In genomic region chr4:137384476-137384875, GRCh38 we compare ENCODE assay signal across 35 cellular contexts.
"Had no signal": no experiment of that assay in that cellular context is flagged by ENCODE, and none has a peak within 500 bp of the region (broad histone marks: within the 10 kb centered on the region; RNA-seq: fewer than 3 reads in every experiment).

No MANE protein-coding gene starts in this region.

- H3K36me3 ChIP-seq: ascending aorta, cardiac muscle cell had no signal

- H3K27ac Mint-ChIP-seq: activated B cell treated with CpG ODN at 0.5 μM for 24 hours; activated CD4-positive, alpha-beta memory T cell treated with anti-CD3 and anti-CD28 coated beads for 36 hours; activated CD4-positive, alpha-beta T cell treated with anti-CD3 and anti-CD28 coated beads, Interleukin-2, amount 10 ng/mL, durations not matched to agents 24 days and 14 days; activated CD8-positive, alpha-beta memory T cell treated with anti-CD3 and anti-CD28 coated beads, Interleukin-2, amount 10 ng/mL, durations not matched to agents 7 days and 5 days; activated CD8-positive, alpha-beta T cell treated with anti-CD3 and anti-CD28 coated beads, Interleukin-2, amount 10 ng/mL, durations not matched to agents 7 days and 5 days; activated naive CD4-positive, alpha-beta T cell treated with anti-CD3 and anti-CD28 coated beads, Interleukin-2, amount 10 ng/mL, durations not matched to agents 7 days and 5 days; activated naive CD4-positive, alpha-beta T cell treated with anti-CD3 and anti-CD28 coated beads, Interleukin-2, amount 50 U/mL, for 24 hours; activated naive CD8-positive, alpha-beta T cell; activated naive CD8-positive, alpha-beta T cell treated with anti-CD3 and anti-CD28 coated beads, Interleukin-2, amount 10 ng/mL, durations not matched to agents 7 days and 5 days; activated naive CD8-positive, alpha-beta T cell treated with anti-CD3 and anti-CD28 coated beads, Interleukin-2, amount 50 U/mL, for 24 hours; activated T-cell treated with anti-CD3 and anti-CD28 coated beads, Interleukin-2, amount 50 U/mL, for 24 hours; activated T-helper 2 cell treated with anti-CD3 and anti-CD28 coated beads, Interferon-gamma antibody, Interleukin-2, Interleukin-4, amounts not matched to agents 10 μg/mL and 5 μg/mL and 100 μg/mL, durations not matched to agents 14 hours and 24 hours and 36 hours; brain; T-helper 1 cell treated with Interleukin-12 subunit alpha and Interleukin-12 subunit beta and Interleukin-4 antibody, amounts not matched to agents 30 μg/mL and 1 μg/mL, for 36 hours; T-helper 2 cell treated with Interferon-gamma antibody and Interleukin-4, amounts not matched to agents 5 μg/mL and 100 μg/mL, for 36 hours had no signal

- H3K27ac ChIP-seq: ascending aorta, cardiac muscle cell, VCaP had no signal

- H3K4me1 ChIP-seq: ascending aorta had no signal

- H3K4me3 ChIP-seq: ascending aorta, cardiac muscle cell had no signal

- H3K27me3 Mint-ChIP-seq: activated B cell treated with CpG ODN at 0.5 μM for 24 hours; activated CD4-positive, alpha-beta memory T cell treated with anti-CD3 and anti-CD28 coated beads for 36 hours; activated CD4-positive, alpha-beta T cell treated with anti-CD3 and anti-CD28 coated beads, Interleukin-2, amount 10 ng/mL, durations not matched to agents 24 days and 14 days; activated CD8-positive, alpha-beta memory T cell treated with anti-CD3 and anti-CD28 coated beads, Interleukin-2, amount 10 ng/mL, durations not matched to agents 7 days and 5 days; activated naive CD4-positive, alpha-beta T cell treated with anti-CD3 and anti-CD28 coated beads, Interleukin-2, amount 10 ng/mL, durations not matched to agents 7 days and 5 days; activated naive CD4-positive, alpha-beta T cell treated with anti-CD3 and anti-CD28 coated beads, Interleukin-2, amount 50 U/mL, for 24 hours; activated naive CD8-positive, alpha-beta T cell; activated naive CD8-positive, alpha-beta T cell treated with anti-CD3 and anti-CD28 coated beads, Interleukin-2, amount 10 ng/mL, durations not matched to agents 7 days and 5 days; activated naive CD8-positive, alpha-beta T cell treated with anti-CD3 and anti-CD28 coated beads, Interleukin-2, amount 50 U/mL, for 24 hours; activated T-cell treated with anti-CD3 and anti-CD28 coated beads, Interleukin-2, amount 50 U/mL, for 24 hours; brain; central memory CD8-positive, alpha-beta T cell had no signal

- H3K36me3 Mint-ChIP-seq: activated CD4-positive, alpha-beta memory T cell treated with anti-CD3 and anti-CD28 coated beads for 36 hours; activated CD8-positive, alpha-beta memory T cell treated with anti-CD3 and anti-CD28 coated beads, Interleukin-2, amount 10 ng/mL, durations not matched to agents 7 days and 5 days; activated naive CD4-positive, alpha-beta T cell treated with anti-CD3 and anti-CD28 coated beads, Interleukin-2, amount 10 ng/mL, durations not matched to agents 7 days and 5 days; activated naive CD4-positive, alpha-beta T cell treated with anti-CD3 and anti-CD28 coated beads, Interleukin-2, amount 50 U/mL, for 24 hours; activated naive CD8-positive, alpha-beta T cell; activated naive CD8-positive, alpha-beta T cell treated with anti-CD3 and anti-CD28 coated beads, Interleukin-2, amount 10 ng/mL, durations not matched to agents 7 days and 5 days; brain had no signal

- H3K9me3 Mint-ChIP-seq: activated naive CD4-positive, alpha-beta T cell treated with anti-CD3 and anti-CD28 coated beads, Interleukin-2, amount 10 ng/mL, durations not matched to agents 7 days and 5 days; activated naive CD8-positive, alpha-beta T cell treated with anti-CD3 and anti-CD28 coated beads, Interleukin-2, amount 50 U/mL, for 24 hours; activated T-helper 2 cell treated with anti-CD3 and anti-CD28 coated beads, Interferon-gamma antibody, Interleukin-2, Interleukin-4, amounts not matched to agents 10 μg/mL and 5 μg/mL and 100 μg/mL, durations not matched to agents 14 hours and 24 hours and 36 hours; T-helper 1 cell treated with Interleukin-12 subunit alpha and Interleukin-12 subunit beta and Interleukin-4 antibody, amounts not matched to agents 30 μg/mL and 1 μg/mL, for 36 hours; T-helper 2 cell treated with Interferon-gamma antibody and Interleukin-4, amounts not matched to agents 5 μg/mL and 100 μg/mL, for 36 hours had no signal

- H3K9me3 ChIP-seq: ascending aorta had no signal

- H3K27me3 ChIP-seq: ascending aorta, cardiac muscle cell had no signal

- H3K4me3 Mint-ChIP-seq: activated B cell treated with CpG ODN at 0.5 μM for 24 hours; activated CD4-positive, alpha-beta memory T cell treated with anti-CD3 and anti-CD28 coated beads for 36 hours; activated CD4-positive, alpha-beta T cell treated with anti-CD3 and anti-CD28 coated beads, Interleukin-2, amount 10 ng/mL, durations not matched to agents 24 days and 14 days; activated CD8-positive, alpha-beta memory T cell treated with anti-CD3 and anti-CD28 coated beads, Interleukin-2, amount 10 ng/mL, durations not matched to agents 7 days and 5 days; activated CD8-positive, alpha-beta T cell treated with anti-CD3 and anti-CD28 coated beads, Interleukin-2, amount 10 ng/mL, durations not matched to agents 7 days and 5 days; activated naive CD4-positive, alpha-beta T cell treated with anti-CD3 and anti-CD28 coated beads, Interleukin-2, amount 10 ng/mL, durations not matched to agents 7 days and 5 days; activated naive CD4-positive, alpha-beta T cell treated with anti-CD3 and anti-CD28 coated beads, Interleukin-2, amount 50 U/mL, for 24 hours; activated naive CD8-positive, alpha-beta T cell; activated naive CD8-positive, alpha-beta T cell treated with anti-CD3 and anti-CD28 coated beads, Interleukin-2, amount 10 ng/mL, durations not matched to agents 7 days and 5 days; activated naive CD8-positive, alpha-beta T cell treated with anti-CD3 and anti-CD28 coated beads, Interleukin-2, amount 50 U/mL, for 24 hours; activated T-cell treated with anti-CD3 and anti-CD28 coated beads, Interleukin-2, amount 50 U/mL, for 24 hours; brain; central memory CD8-positive, alpha-beta T cell; T-helper 1 cell treated with Interleukin-12 subunit alpha and Interleukin-12 subunit beta and Interleukin-4 antibody, amounts not matched to agents 30 μg/mL and 1 μg/mL, for 36 hours; T-helper 2 cell treated with Interferon-gamma antibody and Interleukin-4, amounts not matched to agents 5 μg/mL and 100 μg/mL, for 36 hours had no signal

- H3K4me1 Mint-ChIP-seq: activated B cell treated with CpG ODN at 0.5 μM for 24 hours; activated CD4-positive, alpha-beta T cell treated with anti-CD3 and anti-CD28 coated beads, Interleukin-2, amount 10 ng/mL, durations not matched to agents 24 days and 14 days; activated CD8-positive, alpha-beta memory T cell treated with anti-CD3 and anti-CD28 coated beads, Interleukin-2, amount 10 ng/mL, durations not matched to agents 7 days and 5 days; activated naive CD4-positive, alpha-beta T cell treated with anti-CD3 and anti-CD28 coated beads, Interleukin-2, amount 10 ng/mL, durations not matched to agents 7 days and 5 days; activated naive CD4-positive, alpha-beta T cell treated with anti-CD3 and anti-CD28 coated beads, Interleukin-2, amount 50 U/mL, for 24 hours; activated naive CD8-positive, alpha-beta T cell treated with anti-CD3 and anti-CD28 coated beads, Interleukin-2, amount 10 ng/mL, durations not matched to agents 7 days and 5 days; activated naive CD8-positive, alpha-beta T cell treated with anti-CD3 and anti-CD28 coated beads, Interleukin-2, amount 50 U/mL, for 24 hours; central memory CD8-positive, alpha-beta T cell had no signal

- DNase-seq: activated B cell treated with CpG ODN at 0.5 μM for 24 hours; activated CD4-positive, alpha-beta memory T cell treated with anti-CD3 and anti-CD28 coated beads for 36 hours; activated CD4-positive, alpha-beta T cell treated with anti-CD3 and anti-CD28 coated beads for 4 hours; activated CD4-positive, alpha-beta T cell treated with anti-CD3 and anti-CD28 coated beads, Interleukin-2, amount 10 ng/mL, durations not matched to agents 24 days and 14 days; activated CD4-positive, alpha-beta T cell treated with anti-CD3 and anti-CD28 coated beads, Interleukin-2, amount 50 U/mL, for 1 hour; activated CD4-positive, alpha-beta T cell treated with anti-CD3 and anti-CD28 coated beads, Interleukin-2, amount 50 U/mL, for 4 hours; activated CD4-positive, CD25-positive, alpha-beta regulatory T cell treated with anti-CD3 and anti-CD28 coated beads, Interleukin-2, amount 50 U/mL, for 72 hours; activated CD8-positive, alpha-beta memory T cell treated with anti-CD3 and anti-CD28 coated beads for 24 hours; activated CD8-positive, alpha-beta memory T cell treated with anti-CD3 and anti-CD28 coated beads, Interleukin-2, amount 10 ng/mL, durations not matched to agents 7 days and 5 days; activated CD8-positive, alpha-beta memory T cell treated with anti-CD3 and anti-CD28 coated beads, Interleukin-2, amount 50 U/mL, for 48 hours; activated CD8-positive, alpha-beta T cell treated with anti-CD3 and anti-CD28 coated beads, Interleukin-2, amount 10 ng/mL, durations not matched to agents 7 days and 5 days; activated effector memory CD4-positive, alpha-beta T cell treated with Interleukin-2 at 50 U/mL for 16 hours; activated gamma-delta T cell; activated naive CD4-positive, alpha-beta T cell treated with anti-CD3 and anti-CD28 coated beads, Interleukin-2, amount 10 ng/mL, durations not matched to agents 7 days and 5 days; activated naive CD4-positive, alpha-beta T cell treated with Interleukin-2 at 50 U/mL for 16 hours; activated naive CD8-positive, alpha-beta T cell treated with anti-CD3 and anti-CD28 coated beads, Interleukin-2, amount 10 ng/mL, durations not matched to agents 7 days and 5 days; activated naive CD8-positive, alpha-beta T cell treated with anti-CD3 and anti-CD28 coated beads, Interleukin-2, amount 50 U/mL, for 24 hours; activated T-cell treated with anti-CD3 and anti-CD28 coated beads, Interleukin-2, amount 50 U/mL, for 24 hours; activated T-cell treated with anti-CD3 and anti-CD28 coated beads, Interleukin-2, amount 50 U/mL, for 48 hours; amygdala; anterior cingulate cortex; caudate nucleus; cerebellar nuclear complex; T-helper 2 cell; T-helper 9 cell had no signal

- ATAC-seq: activated CD8-positive, alpha-beta memory T cell treated with anti-CD3 and anti-CD28 coated beads, Interleukin-2, amount 10 ng/mL, durations not matched to agents 7 days and 5 days; activated CD8-positive, alpha-beta T cell treated with anti-CD3 and anti-CD28 coated beads, Interleukin-2, amount 10 ng/mL, durations not matched to agents 7 days and 5 days; activated naive CD8-positive, alpha-beta T cell treated with anti-CD3 and anti-CD28 coated beads, Interleukin-2, amount 50 U/mL, for 24 hours had no signal
